Comparison of ENCODE assay signal across 9 cellular contexts in genomic region chr10:77974396-77975074, GRCh38. TPM values are rescaled to one million over a fixed set of nuclear protein-coding genes. Genes with fewer than 3 reads are reported as not detected.
A peak's percentile ranks its signal among the peaks of the same experiment; 100 is the strongest.
DNase-seq lines count a peak whose midpoint lies in the region; ATAC-seq, FAIRE-seq and TF ChIP-seq lines count a peak whose summit lies in the region.
"Had no signal": no experiment of that assay in that cellular context is flagged by ENCODE, and none has a peak within 500 bp of the region (broad histone marks: within the 10 kb centered on the region; RNA-seq: fewer than 3 reads in every experiment).

No MANE protein-coding gene starts in this region.

- no peak overlapping the region for H3K27ac ChIP-seq in A549

- peak; percentile 55 to 67; a peak in 4 of 5 replicates for TF ChIP-seq RAD21 in A549 (conservative IDR thresholded peaks at IDR 0.05 in 1 of 2, IDR thresholded peaks at IDR 0.05 in 1 of 2)

- TF ChIP-seq EP300 in A549 (IDR thresholded peaks at IDR 0.05), result no peak

- peak; percentile 53 for TF ChIP-seq CTCF in A549 (IDR thresholded peaks at IDR 0.05)
- peak; percentile 57 for TF ChIP-seq CTCF in astrocyte of the spinal cord (IDR thresholded peaks at IDR 0.05; ENCODE audit: low read depth, low read length)

- TF ChIP-seq POLR2A in A549 (IDR thresholded peaks at IDR 0.05; ENCODE audit: low read length), result no peak

- no peak for FAIRE-seq in A549 (lab: Jason Lieb, UNC)

- DNase-seq in A549 (ENCODE audit: low read depth in 1 of 2, low spot score in 1 of 2), result peak; percentile 32 to 71
- DNase-seq in HCEC 1CT, result peak; percentile 42
- peak; percentile 63 for DNase-seq in astrocyte of the spinal cord (ENCODE audit: low read depth, low spot score)
- DNase-seq in kidney tubule cell (ENCODE audit: low spot score), result peak; percentile 35
- no peak for DNase-seq in stimulated activated CD4-positive, alpha-beta T cell treated with anti-CD3 and anti-CD28 coated beads, Interleukin-12 subunit alpha, Interleukin-12 subunit beta, amount 100 ng/mL, for 4 hours
- DNase-seq in NCI-H1436 (lab: John Stamatoyannopoulos, UW), result no peak
- no peak for DNase-seq in NCI-H2029 (lab: John Stamatoyannopoulos, UW)
- DNase-seq: NCI-H2081 had no signal

- CTCF ChIA-PET in A549 (lab: Yijun Ruan, JAX), result interaction anchor here (0.6 to 1.8 kb wide), 10 partner anchors 12 to 133 kb away, joined by 3 to 6 read pairs (median 4); no protein-coding TSS in a partner anchor

- H3K4me3 ChIP-seq in A549 (no peak overlapping the region), astrocyte of the spinal cord (ENCODE audit: low read depth, low read length) (no peak overlapping the region)

- in situ Hi-C loops in astrocyte of the spinal cord (cut with HindIII; ENCODE audit: low sequenced_read_pairs), result no loop called here

- no peak overlapping the region for H3K4me2 ChIP-seq in A549

- H3K9me3 ChIP-seq in A549, result no peaks in the 10 kb centered on the region

- POLR2A ChIA-PET in A549 (lab: Yijun Ruan, JAX), result interaction anchor here (1.0 kb wide), 1 partner anchor 84 kb away, joined by 3 read pairs; no protein-coding TSS in a partner anchor

- 71% methylated on average over 8 of the region's 8 CpGs for WGBS in A549 (ENCODE audit: missing lambda C conversion rate)

- peaks cover 17% of the 10 kb centered on the region for H3K4me1 ChIP-seq in A549

- ATAC-seq in A549 (peak; percentile 25 to 74; a peak in 4 of 6 replicates), GM19455 (IDR thresholded peaks at IDR 0.05; ENCODE audit: unreplicated experiment) (no peak)

TF ChIP-seq in A549, 52 proteins besides CTCF, POLR2A, EP300 and RAD21:
- TF ChIP-seq SMC3 (IDR thresholded peaks at IDR 0.05) (peak; percentile 33; the same call in 2 of the 3 replicates), NPAS2 (CRISPR knock-in tag; IDR thresholded peaks at IDR 0.05; ENCODE audit: borderline replicate concordance) (no peak)

RNA-seq across cellular contexts. Expression of gene DLG5, which starts 48.0 kb away (rescaled TPM):
- polyA plus RNA-seq in A549 (2011; rRNA removed) (17.0 and 23.3 TPM in 2 replicates), A549 (2017; fragmentation: RNase III; extraction: RNeasy Plus Mini Kit Qiagen cat#74134 plus additional on column Dnase treatment) (28.0 to 30.9 TPM (median 29.4 TPM) in 3 replicates)
- polyA plus RNA-seq in A549 (2012; cell fraction: cytosol; rRNA removed), result 25.8 and 30.8 TPM in 2 replicates
- polyA plus RNA-seq in A549 (2012; cell fraction: nucleus; rRNA removed), result 60.4 and 73.8 TPM in 2 replicates
- 36.7 and 38.4 TPM in 2 replicates for polyA minus RNA-seq in A549 (2011; rRNA and poly(A)+ RNA removed)

RNA-seq across cellular contexts. Expression of gene POLR3A, which starts 54.8 kb away (rescaled TPM):
- polyA plus RNA-seq in A549 (2011; rRNA removed), result 17.7 and 19.0 TPM in 2 replicates
- polyA plus RNA-seq in A549 (2012; cell fraction: cytosol; rRNA removed), result 6.9 and 7.9 TPM in 2 replicates
- 12.6 and 16.8 TPM in 2 replicates for polyA plus RNA-seq in A549 (2012; cell fraction: nucleus; rRNA removed)
- polyA plus RNA-seq in A549 (2017; fragmentation: RNase III; extraction: RNeasy Plus Mini Kit Qiagen cat#74134 plus additional on column Dnase treatment), result 10.9 to 11.5 TPM (median 11.5 TPM) in 3 replicates
- polyA minus RNA-seq in A549 (2011; rRNA and poly(A)+ RNA removed), result 32.2 and 34.9 TPM in 2 replicates

RNA-seq across cellular contexts. Expression of gene RPS24, which starts 59.1 kb away (rescaled TPM):
- polyA plus RNA-seq in A549 (2011; rRNA removed), result 4,520 and 5,509 TPM in 2 replicates
- 3,083 and 4,108 TPM in 2 replicates for polyA plus RNA-seq in A549 (2012; cell fraction: cytosol; rRNA removed)
- polyA plus RNA-seq in A549 (2012; cell fraction: nucleus; rRNA removed), result 625 and 683 TPM in 2 replicates
- 4,263 to 5,459 TPM (median 4,332 TPM) in 3 replicates for polyA plus RNA-seq in A549 (2017; fragmentation: RNase III; extraction: RNeasy Plus Mini Kit Qiagen cat#74134 plus additional on column Dnase treatment)
- polyA minus RNA-seq in A549 (2011; rRNA and poly(A)+ RNA removed), result 476 and 648 TPM in 2 replicates

Comparison
In these comparisons a context has a peak if more than half of its experiments do, and no peak if none do; other contexts are left out.
1. DNase-seq: peak in A549 (2 of 2), HCEC 1CT (single experiment), astrocyte of the spinal cord (single experiment) and kidney tubule cell (single experiment); none in stimulated activated CD4-positive, alpha-beta T cell treated with anti-CD3 and anti-CD28 coated beads, Interleukin-12 subunit alpha, Interleukin-12 subunit beta, amount 100 ng/mL, for 4 hours (single experiment), NCI-H1436 (single experiment) and NCI-H2029 (single experiment).